ENCODE assay signal across 2 cellular contexts in the genomic region with DNA sequence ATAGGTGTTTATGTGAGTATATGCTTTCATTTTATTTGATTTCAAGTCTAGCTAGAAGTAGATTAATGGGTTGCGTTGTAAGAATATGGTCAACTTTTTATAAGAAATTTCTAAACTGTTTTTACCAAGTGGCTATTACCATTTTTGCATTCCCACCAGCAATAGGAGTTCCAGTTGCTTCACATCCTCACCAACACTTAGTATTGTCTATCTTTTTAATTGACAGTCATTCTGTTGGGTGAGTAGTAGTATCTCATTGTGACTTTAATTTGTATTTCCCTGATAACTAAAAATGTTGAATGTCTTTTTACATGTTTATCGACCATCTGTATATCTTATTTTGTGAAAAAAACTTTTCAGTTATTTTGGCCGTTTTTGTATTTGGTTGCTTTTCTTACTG.
TF ChIP-seq lines count a peak whose summit lies in the region.

No MANE protein-coding gene starts in this region.

TF ChIP-seq in HEK293, 187 proteins besides CTCF, POLR2A, EP300 and RAD21:
- TF ChIP-seq ZBTB8A (tag by site-specific recombination; IDR thresholded peaks at IDR 0.05): no peak
- no peak for TF ChIP-seq KLF8 (tag by site-specific recombination; IDR thresholded peaks at IDR 0.05)
- TF ChIP-seq, protein P1, sequence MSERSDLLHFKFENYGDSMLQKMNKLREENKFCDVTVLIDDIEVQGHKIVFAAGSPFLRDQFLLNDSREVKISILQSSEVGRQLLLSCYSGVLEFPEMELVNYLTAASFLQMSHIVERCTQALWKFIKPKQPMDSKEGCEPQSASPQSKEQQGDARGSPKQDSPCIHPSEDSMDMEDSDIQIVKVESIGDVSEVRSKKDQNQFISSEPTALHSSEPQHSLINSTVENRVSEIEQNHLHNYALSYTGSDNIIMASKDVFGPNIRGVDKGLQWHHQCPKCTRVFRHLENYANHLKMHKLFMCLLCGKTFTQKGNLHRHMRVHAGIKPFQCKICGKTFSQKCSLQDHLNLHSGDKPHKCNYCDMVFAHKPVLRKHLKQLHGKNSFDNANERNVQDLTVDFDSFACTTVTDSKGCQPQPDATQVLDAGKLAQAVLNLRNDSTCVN (tag by site-specific recombination; optimal IDR thresholded peaks at IDR 0.05): no peak
- TF ChIP-seq SETDB1 (IDR thresholded peaks at IDR 0.05; ENCODE audit: insufficient read length, low read length): peak; percentile 64
- TF ChIP-seq ZNF629 (tag by site-specific recombination; IDR thresholded peaks at IDR 0.05): no peak
- TF ChIP-seq, protein P2, sequence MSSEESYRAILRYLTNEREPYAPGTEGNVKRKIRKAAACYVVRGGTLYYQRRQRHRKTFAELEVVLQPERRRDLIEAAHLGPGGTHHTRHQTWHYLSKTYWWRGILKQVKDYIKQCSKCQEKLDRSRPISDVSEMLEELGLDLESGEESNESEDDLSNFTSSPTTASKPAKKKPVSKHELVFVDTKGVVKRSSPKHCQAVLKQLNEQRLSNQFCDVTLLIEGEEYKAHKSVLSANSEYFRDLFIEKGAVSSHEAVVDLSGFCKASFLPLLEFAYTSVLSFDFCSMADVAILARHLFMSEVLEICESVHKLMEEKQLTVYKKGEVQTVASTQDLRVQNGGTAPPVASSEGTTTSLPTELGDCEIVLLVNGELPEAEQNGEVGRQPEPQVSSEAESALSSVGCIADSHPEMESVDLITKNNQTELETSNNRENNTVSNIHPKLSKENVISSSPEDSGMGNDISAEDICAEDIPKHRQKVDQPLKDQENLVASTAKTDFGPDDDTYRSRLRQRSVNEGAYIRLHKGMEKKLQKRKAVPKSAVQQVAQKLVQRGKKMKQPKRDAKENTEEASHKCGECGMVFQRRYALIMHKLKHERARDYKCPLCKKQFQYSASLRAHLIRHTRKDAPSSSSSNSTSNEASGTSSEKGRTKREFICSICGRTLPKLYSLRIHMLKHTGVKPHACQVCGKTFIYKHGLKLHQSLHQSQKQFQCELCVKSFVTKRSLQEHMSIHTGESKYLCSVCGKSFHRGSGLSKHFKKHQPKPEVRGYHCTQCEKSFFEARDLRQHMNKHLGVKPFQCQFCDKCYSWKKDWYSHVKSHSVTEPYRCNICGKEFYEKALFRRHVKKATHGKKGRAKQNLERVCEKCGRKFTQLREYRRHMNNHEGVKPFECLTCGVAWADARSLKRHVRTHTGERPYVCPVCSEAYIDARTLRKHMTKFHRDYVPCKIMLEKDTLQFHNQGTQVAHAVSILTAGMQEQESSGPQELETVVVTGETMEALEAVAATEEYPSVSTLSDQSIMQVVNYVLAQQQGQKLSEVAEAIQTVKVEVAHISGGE (tag by site-specific recombination; conservative IDR thresholded peaks at IDR 0.05; ENCODE audit: low read depth): no peak
- no peak for TF ChIP-seq ZBTB21 (tag by site-specific recombination; IDR thresholded peaks at IDR 0.05)
- TF ChIP-seq IKZF3 (tag by site-specific recombination; IDR thresholded peaks at IDR 0.05): no peak
- 0 out of 2 replicates have a peak, but pooled peaks have one; percentile 16 for TF ChIP-seq ZNF664 (tag by site-specific recombination; IDR thresholded peaks at IDR 0.05)
- peak; percentile 91 for TF ChIP-seq ZNF184 (tag by site-specific recombination; IDR thresholded peaks at IDR 0.05)
TF ChIP-seq in HEK293: peak in this region for 3.

TF ChIP-seq in H1, 55 proteins besides CTCF, POLR2A, EP300 and RAD21:
- TF ChIP-seq KDM1A (IDR thresholded peaks at IDR 0.05; ENCODE audit: borderline replicate concordance, low read length) (0 out of 2 replicates have a peak, but pooled peaks have one; percentile 68), RXRA (IDR thresholded peaks at IDR 0.05; ENCODE audit: insufficient read depth, low read depth, low read length) (no peak)
